29 cellular contexts compared by ENCODE assay signal in genomic region chr20:24566656-24567055, GRCh38.
"Had no signal": no experiment of that assay in that cellular context is flagged by ENCODE, and none has a peak within 500 bp of the region (broad histone marks: within the 10 kb centered on the region; RNA-seq: fewer than 3 reads in every experiment).

No MANE protein-coding gene starts in this region.

- H3K9me3 ChIP-seq: ovary, right lobe of liver, thoracic aorta, thyroid gland, vagina had no signal

- H3K4me3 Mint-ChIP-seq: naive thymus-derived CD4-positive, alpha-beta T cell; natural killer cell; nephron; neural progenitor cell; stimulated activated effector memory CD8-positive, alpha-beta T cell treated with anti-CD3 and anti-CD28 coated beads, Interleukin-12 subunit alpha, Interleukin-12 subunit beta, amount 100 ng/mL, for 72 hours; stimulated activated naive B cell treated with anti-CD40 and anti-IgM and Interleukin-4, amounts not matched to agents 10 μg/mL and 1 μg/mL and 100 μg/mL, for 72 hours; stimulated activated naive CD8-positive, alpha-beta T cell treated with anti-CD3 and anti-CD28 coated beads, Interleukin-15, Interleukin-2, amounts not matched to agents 100 ng/mL and 50 ng/mL, for 24 hours had no signal

- H3K36me3 Mint-ChIP-seq: natural killer cell; neural progenitor cell; stimulated activated effector memory CD8-positive, alpha-beta T cell treated with anti-CD3 and anti-CD28 coated beads, Interleukin-12 subunit alpha, Interleukin-12 subunit beta, amount 100 ng/mL, for 72 hours; stimulated activated naive B cell treated with anti-CD40 and anti-IgM and Interleukin-4, amounts not matched to agents 10 μg/mL and 1 μg/mL and 100 μg/mL, for 72 hours had no signal

- H3K4me1 Mint-ChIP-seq: natural killer cell; nephron; neural progenitor cell; stimulated activated effector memory CD8-positive, alpha-beta T cell treated with anti-CD3 and anti-CD28 coated beads, Interleukin-12 subunit alpha, Interleukin-12 subunit beta, amount 100 ng/mL, for 72 hours had no signal

- ATAC-seq: naive thymus-derived CD4-positive, alpha-beta T cell; psoas muscle; right cardiac atrium; right lobe of liver; stimulated activated naive B cell treated with anti-CD40 and anti-IgM and Interleukin-4, amounts not matched to agents 10 μg/mL and 1 μg/mL and 100 μg/mL, for 72 hours had no signal

- H3K9me3 Mint-ChIP-seq: natural killer cell had no signal

- H3K27ac Mint-ChIP-seq: naive thymus-derived CD4-positive, alpha-beta T cell; natural killer cell; nephron; neural progenitor cell; progenitor cell of endocrine pancreas; stimulated activated effector memory CD8-positive, alpha-beta T cell treated with anti-CD3 and anti-CD28 coated beads, Interleukin-12 subunit alpha, Interleukin-12 subunit beta, amount 100 ng/mL, for 72 hours; stimulated activated naive B cell treated with anti-CD40 and anti-IgM and Interleukin-4, amounts not matched to agents 10 μg/mL and 1 μg/mL and 100 μg/mL, for 72 hours; stimulated activated naive CD8-positive, alpha-beta T cell treated with anti-CD3 and anti-CD28 coated beads, Interleukin-15, Interleukin-2, amounts not matched to agents 100 ng/mL and 50 ng/mL, for 24 hours had no signal

- H3K4me1 ChIP-seq: neural progenitor cell, parathyroid adenoma, psoas muscle, right lobe of liver, sigmoid colon, spleen, stomach, tibial nerve, upper lobe of left lung, vagina had no signal

- H3K27me3 Mint-ChIP-seq: progenitor cell of endocrine pancreas had no signal

- H3K36me3 ChIP-seq: ovary, right lobe of liver, sigmoid colon, spleen, stomach, thoracic aorta, thyroid gland, tibial nerve, upper lobe of left lung, vagina had no signal

- H3K4me3 ChIP-seq: neural progenitor cell, ovary, psoas muscle, right lobe of liver, sigmoid colon, smooth muscle cell, spleen, stomach, thoracic aorta, thyroid gland, tibial nerve, upper lobe of left lung, vagina had no signal

- DNase-seq: naive thymus-derived CD4-positive, alpha-beta T cell; natural killer cell; occipital lobe; ovary; psoas muscle; right cardiac atrium; right lobe of liver; sigmoid colon; spleen; stimulated activated CD4-positive, alpha-beta T cell treated with anti-CD3 and anti-CD28 coated beads, Interleukin-12 subunit alpha, Interleukin-12 subunit beta, amount 100 ng/mL, for 4 hours; stimulated activated CD4-positive, alpha-beta T cell treated with anti-CD3 and anti-CD28 coated beads, Interleukin-1b, Interleukin-23, amount 100 ng/mL, for 48 hours; stimulated activated CD4-positive, alpha-beta T cell treated with anti-CD3 and anti-CD28 coated beads, Interleukin-4, amount 100 ng/mL, for 1 hour; stimulated activated CD4-positive, alpha-beta T cell treated with anti-CD3 and anti-CD28 coated beads, Interleukin-4, amount 100 ng/mL, for 4 hours; stimulated activated naive B cell treated with anti-CD40 and anti-IgM and Interleukin-4, amounts not matched to agents 10 μg/mL and 1 μg/mL and 100 μg/mL, for 72 hours; stimulated activated naive CD4-positive, alpha-beta T cell treated with Interleukin-2 at 50 U/mL for 16 hours; stomach; trophoblast cell; upper lobe of left lung had no signal
